15 cellular contexts compared by ENCODE assay signal in genomic region chr19:40585677-40586422, GRCh38. TPM values are rescaled to one million over a fixed set of nuclear protein-coding genes. Genes with fewer than 3 reads are reported as not detected.
A peak's percentile ranks its signal among the peaks of the same experiment; 100 is the strongest.
DNase-seq lines count a peak whose midpoint lies in the region; ATAC-seq and TF ChIP-seq lines count a peak whose summit lies in the region.
"Had no signal": no experiment of that assay in that cellular context is flagged by ENCODE, and none has a peak within 500 bp of the region (broad histone marks: within the 10 kb centered on the region; RNA-seq: fewer than 3 reads in every experiment).

No MANE protein-coding gene starts in this region.

- no peak for TF ChIP-seq CTCF in esophagus squamous epithelium (IDR thresholded peaks at IDR 0.05)

- no peaks in the 10 kb centered on the region for H3K27me3 Mint-ChIP-seq in activated T-helper 2 cell treated with anti-CD3 and anti-CD28 coated beads, Interferon-gamma antibody, Interleukin-2, Interleukin-4, amounts not matched to agents 10 μg/mL and 5 μg/mL and 100 μg/mL, durations not matched to agents 14 hours and 24 hours and 36 hours (ENCODE audit: low read depth)
- no peaks in the 10 kb centered on the region for H3K27me3 Mint-ChIP-seq in naive thymus-derived CD4-positive, alpha-beta T cell

- H3K36me3 ChIP-seq in naive thymus-derived CD4-positive, alpha-beta T cell (ENCODE audit: control insufficient read depth in 2 of 3, insufficient read depth in 3 of 3, low read length in 3 of 3): peaks cover 14 to 94% (median 16%) of the 10 kb centered on the region in 3 experiments
- H3K36me3 ChIP-seq in esophagus squamous epithelium: peaks cover 0 to 89% (median 20%) of the 10 kb centered on the region in 3 donors

- POLR2A ChIA-PET in naive thymus-derived CD4-positive, alpha-beta T cell (lab: Charles Lee): interaction anchor here (0.6 kb wide), 1 partner anchor 887 kb away, joined by 3 read pairs; no protein-coding TSS in a partner anchor

- intact Hi-C loops in activated T-helper 2 cell treated with anti-CD3 and anti-CD28 coated beads, Interferon-gamma antibody, Interleukin-2, Interleukin-4, amounts not matched to agents 10 μg/mL and 5 μg/mL and 100 μg/mL, durations not matched to agents 14 hours and 24 hours and 36 hours (cut with micrococcal nuclease): no loop called here
- intact Hi-C loops in naive thymus-derived CD4-positive, alpha-beta T cell (cut with micrococcal nuclease): no loop called here
- intact Hi-C loops in esophagus squamous epithelium (cut with DNase I): no loop called here

- no peaks in the 10 kb centered on the region for H3K27me3 ChIP-seq in naive thymus-derived CD4-positive, alpha-beta T cell (ENCODE audit: control insufficient read depth in 2 of 2, insufficient read depth in 2 of 2, low read length in 2 of 2)
- H3K27me3 ChIP-seq in esophagus squamous epithelium: no peaks in the 10 kb centered on the region

- peak; percentile 76 for ATAC-seq in naive thymus-derived CD4-positive, alpha-beta T cell
- ATAC-seq in HG02885 (IDR thresholded peaks at IDR 0.05; ENCODE audit: poor library complexity, unreplicated experiment): no peak
- ATAC-seq: HCT116, sciatic nerve had no signal

- TF ChIP-seq POLR2A in esophagus squamous epithelium (IDR thresholded peaks at IDR 0.05): no peak

- peaks cover 6% of the 10 kb centered on the region for H3K4me1 Mint-ChIP-seq in activated T-helper 2 cell treated with anti-CD3 and anti-CD28 coated beads, Interferon-gamma antibody, Interleukin-2, Interleukin-4, amounts not matched to agents 10 μg/mL and 5 μg/mL and 100 μg/mL, durations not matched to agents 14 hours and 24 hours and 36 hours (ENCODE audit: low read depth)
- peaks cover 0 to 30% (median 11%) of the 10 kb centered on the region in 7 donors for H3K4me1 Mint-ChIP-seq in naive thymus-derived CD4-positive, alpha-beta T cell

- H3K9me3 Mint-ChIP-seq in activated T-helper 2 cell treated with anti-CD3 and anti-CD28 coated beads, Interferon-gamma antibody, Interleukin-2, Interleukin-4, amounts not matched to agents 10 μg/mL and 5 μg/mL and 100 μg/mL, durations not matched to agents 14 hours and 24 hours and 36 hours: no peaks in the 10 kb centered on the region
- H3K9me3 Mint-ChIP-seq in naive thymus-derived CD4-positive, alpha-beta T cell: no peaks in the 10 kb centered on the region

- H3K4me3 ChIP-seq in naive thymus-derived CD4-positive, alpha-beta T cell (ENCODE audit: low read length): no peak overlapping the region
- no peak overlapping the region for H3K4me3 ChIP-seq in esophagus squamous epithelium

- H3K36me3 Mint-ChIP-seq in activated T-helper 2 cell treated with anti-CD3 and anti-CD28 coated beads, Interferon-gamma antibody, Interleukin-2, Interleukin-4, amounts not matched to agents 10 μg/mL and 5 μg/mL and 100 μg/mL, durations not matched to agents 14 hours and 24 hours and 36 hours (ENCODE audit: low read depth): peaks cover 67% of the 10 kb centered on the region
- peaks cover 14 to 46% (median 28%) of the 10 kb centered on the region in 5 donors for H3K36me3 Mint-ChIP-seq in naive thymus-derived CD4-positive, alpha-beta T cell

- no peak overlapping the region for H3K27ac ChIP-seq in naive thymus-derived CD4-positive, alpha-beta T cell (ENCODE audit: low read depth, low read length)
- H3K27ac ChIP-seq in esophagus squamous epithelium: no peak overlapping the region

- H3K9me3 ChIP-seq in naive thymus-derived CD4-positive, alpha-beta T cell (ENCODE audit: control insufficient read depth in 2 of 3, low read length in 3 of 3): no peaks in the 10 kb centered on the region
- H3K9me3 ChIP-seq in esophagus squamous epithelium: no peaks in the 10 kb centered on the region

- WGBS in esophagus squamous epithelium, 2 donors: 68% methylated on average over 11 of the region's 11 CpGs

- peak; percentile 75 for DNase-seq in EH (ENCODE audit: low read depth)
- DNase-seq in LHCN-M2 (ENCODE audit: low read depth): peak; percentile 64
- DNase-seq in activated T-helper 2 cell treated with anti-CD3 and anti-CD28 coated beads, Interferon-gamma antibody, Interleukin-2, Interleukin-4, amounts not matched to agents 10 μg/mL and 5 μg/mL and 100 μg/mL, durations not matched to agents 14 hours and 24 hours and 36 hours (ENCODE audit: low spot score): no peak
- DNase-seq in naive thymus-derived CD4-positive, alpha-beta T cell: no peak
- no peak for DNase-seq in DMS 273 treated with DMSO at 0.1 percent for 48 hours (lab: John Stamatoyannopoulos, UW)
- no peak for DNase-seq in esophagus squamous epithelium (lab: John Stamatoyannopoulos, UW)
- DNase-seq in HuH-7 (ENCODE audit: low spot score): no peak
- DNase-seq: caudate nucleus, GDM1, head of caudate nucleus, NCI-H2081 treated with DMSO at 0.1 percent for 48 hours, SHP77 treated with DMSO at 0.1 percent for 48 hours had no signal

- CTCF ChIA-PET in naive thymus-derived CD4-positive, alpha-beta T cell (lab: Charles Lee): interaction anchor here (1.1 kb wide), 1 partner anchor 49 kb away, joined by 3 read pairs; no protein-coding TSS in a partner anchor

- peak overlapping the region; percentile 69 for H3K27ac Mint-ChIP-seq in activated T-helper 2 cell treated with anti-CD3 and anti-CD28 coated beads, Interferon-gamma antibody, Interleukin-2, Interleukin-4, amounts not matched to agents 10 μg/mL and 5 μg/mL and 100 μg/mL, durations not matched to agents 14 hours and 24 hours and 36 hours
- H3K27ac Mint-ChIP-seq in naive thymus-derived CD4-positive, alpha-beta T cell: peak overlapping the region in 3 of 9 donors; percentile 10 to 92 (median 13)

- H3K4me1 ChIP-seq in naive thymus-derived CD4-positive, alpha-beta T cell (ENCODE audit: control insufficient read depth in 2 of 2, insufficient read depth in 2 of 2, low read length in 2 of 2): no peaks in the 10 kb centered on the region
- H3K4me1 ChIP-seq in esophagus squamous epithelium: no peaks in the 10 kb centered on the region

- peak overlapping the region; percentile 30 for H3K4me3 Mint-ChIP-seq in activated T-helper 2 cell treated with anti-CD3 and anti-CD28 coated beads, Interferon-gamma antibody, Interleukin-2, Interleukin-4, amounts not matched to agents 10 μg/mL and 5 μg/mL and 100 μg/mL, durations not matched to agents 14 hours and 24 hours and 36 hours (ENCODE audit: low read depth)
- H3K4me3 Mint-ChIP-seq in naive thymus-derived CD4-positive, alpha-beta T cell: peak overlapping the region in 1 of 10 donors; percentile 82

RNA-seq across cellular contexts. Expression of gene SHKBP1, which starts 9.2 kb away (rescaled TPM):
- total RNA-seq in LHCN-M2 (2014; rRNA removed) (63.5 and 85.6 TPM in 2 replicates), esophagus squamous epithelium (10 to 100 TPM; 42.3 to 77.9 (median 49.8) TPM)
- 89.2 TPM for polyA plus RNA-seq in LHCN-M2 (2012)
- total RNA-seq in activated T-helper 2 cell treated with anti-CD3 and anti-CD28 coated beads, Interferon-gamma antibody, Interleukin-2, Interleukin-4, amounts not matched to agents 10 μg/mL and 5 μg/mL and 100 μg/mL, durations not matched to agents 14 hours and 24 hours and 36 hours: 125 and 136 TPM in 2 replicates
- 100 to 1,000 TPM in 4 of 5 experiments, 10 to 100 TPM in 1; 98.4 to 218 (median 139) TPM for total RNA-seq in naive thymus-derived CD4-positive, alpha-beta T cell
- 100 to 1,000 TPM in 1 of 2 donors, 10 to 100 TPM in 1; 92.8 to 140 TPM for polyA plus RNA-seq in naive thymus-derived CD4-positive, alpha-beta T cell

RNA-seq across cellular contexts. Expression of gene LTBP4, which starts 15.3 kb away (rescaled TPM):
- total RNA-seq in LHCN-M2 (2014; rRNA removed) (5.0 and 7.3 TPM in 2 replicates), esophagus squamous epithelium (100 to 1,000 TPM in 1 of 4 donors, 10 to 100 TPM in 3; 43.5 to 249 (median 65.5) TPM)
- polyA plus RNA-seq in LHCN-M2 (2012): 3.4 TPM
- total RNA-seq in activated T-helper 2 cell treated with anti-CD3 and anti-CD28 coated beads, Interferon-gamma antibody, Interleukin-2, Interleukin-4, amounts not matched to agents 10 μg/mL and 5 μg/mL and 100 μg/mL, durations not matched to agents 14 hours and 24 hours and 36 hours: 101 and 104 TPM in 2 replicates
- total RNA-seq in naive thymus-derived CD4-positive, alpha-beta T cell: 100 to 1,000 TPM in 4 of 5 experiments, 10 to 100 TPM in 1; 62.4 to 116 (median 111) TPM
- 10 to 100 TPM; 21.8 to 41.4 TPM for polyA plus RNA-seq in naive thymus-derived CD4-positive, alpha-beta T cell

Comparison
In these comparisons a context has a peak if more than half of its experiments do, and no peak if none do; other contexts are left out.
1. DNase-seq: peak in EH (single experiment) and LHCN-M2 (single experiment); none in activated T-helper 2 cell treated with anti-CD3 and anti-CD28 coated beads, Interferon-gamma antibody, Interleukin-2, Interleukin-4, amounts not matched to agents 10 μg/mL and 5 μg/mL and 100 μg/mL, durations not matched to agents 14 hours and 24 hours and 36 hours (single experiment), naive thymus-derived CD4-positive, alpha-beta T cell (0 of 9), DMS 273 treated with DMSO at 0.1 percent for 48 hours (single experiment), esophagus squamous epithelium (single experiment) and HuH-7 (single experiment).